17 cellular contexts compared by ENCODE assay signal in genomic region chr7:1986366-1987083, GRCh38.
A peak's percentile ranks its signal among the peaks of the same experiment; 100 is the strongest.
DNase-seq lines count a peak whose midpoint lies in the region; ATAC-seq and TF ChIP-seq lines count a peak whose summit lies in the region.
"Had no signal": no experiment of that assay in that cellular context is flagged by ENCODE, and none has a peak within 500 bp of the region (broad histone marks: within the 10 kb centered on the region; RNA-seq: fewer than 3 reads in every experiment).

No MANE protein-coding gene starts in this region.

- H3K9me3 ChIP-seq in DND-41 (ENCODE audit: insufficient read depth, low read length, severe bottlenecking): no peaks in the 10 kb centered on the region
- H3K9me3 ChIP-seq: Caco-2, prostate gland, upper lobe of right lung had no signal

- peaks cover 6% of the 10 kb centered on the region for H3K36me3 Mint-ChIP-seq in activated T-helper 17 cell treated with anti-CD3 and anti-CD28 coated beads, Interleukin-2, amount 50 U/mL, for 72 hours (ENCODE audit: low read depth)
- H3K36me3 Mint-ChIP-seq in natural killer cell: no peaks in the 10 kb centered on the region

- no peak for DNase-seq in activated CD4-positive, CD25-positive, alpha-beta regulatory T cell treated with anti-CD3 and anti-CD28 coated beads, Interleukin-2, amount 50 U/mL, for 72 hours
- DNase-seq in DND-41 (peak; percentile 73), natural killer cell (no peak), NCI-H146 treated with DMSO at 0.1 percent for 48 hours (lab: John Stamatoyannopoulos, UW; ENCODE audit: unreplicated experiment) (no peak), LoVo (ENCODE audit: low spot score) (no peak), T-helper 9 cell (no peak)
- DNase-seq: 8988T, activated B cell treated with CpG ODN at 0.5 μM for 24 hours, Caco-2, kidney glomerular epithelial cell, NCI-H187, NCI-H510A treated with DMSO at 0.1 percent for 48 hours, SW 1271, upper lobe of right lung had no signal

- H3K36me3 ChIP-seq in DND-41 (ENCODE audit: insufficient read depth, low read length): peaks cover 20% of the 10 kb centered on the region
- H3K36me3 ChIP-seq: prostate gland, upper lobe of right lung had no signal

- no peak overlapping the region for H2AFZ ChIP-seq in DND-41 (ENCODE audit: low read depth, low read length)

- no peaks in the 10 kb centered on the region for H3K27me3 Mint-ChIP-seq in activated T-helper 17 cell treated with anti-CD3 and anti-CD28 coated beads, Interleukin-2, amount 50 U/mL, for 72 hours
- no peaks in the 10 kb centered on the region for H3K27me3 Mint-ChIP-seq in natural killer cell (ENCODE audit: low read depth in 2 of 2)
- H3K27me3 Mint-ChIP-seq: activated B cell treated with CpG ODN at 0.5 μM for 24 hours had no signal

- no peaks in the 10 kb centered on the region for H3K9me3 Mint-ChIP-seq in activated T-helper 17 cell treated with anti-CD3 and anti-CD28 coated beads, Interleukin-2, amount 50 U/mL, for 72 hours
- no peaks in the 10 kb centered on the region for H3K9me3 Mint-ChIP-seq in natural killer cell
- H3K9me3 Mint-ChIP-seq: activated B cell treated with CpG ODN at 0.5 μM for 24 hours had no signal

- H3K4me3 ChIP-seq in DND-41 (ENCODE audit: low read depth in 1 of 2, low read length in 2 of 2): no peak overlapping the region; a peak in 1 of 4 replicates
- H3K4me3 ChIP-seq: prostate gland, upper lobe of right lung had no signal

- peaks cover 4% of the 10 kb centered on the region for H3K4me1 Mint-ChIP-seq in activated T-helper 17 cell treated with anti-CD3 and anti-CD28 coated beads, Interleukin-2, amount 50 U/mL, for 72 hours
- peaks cover 34 to 41% of the 10 kb centered on the region in 2 donors for H3K4me1 Mint-ChIP-seq in natural killer cell

- H3K4me1 ChIP-seq in DND-41 (ENCODE audit: insufficient read depth, low read length): peaks cover 29% of the 10 kb centered on the region
- H3K4me1 ChIP-seq: Caco-2, prostate gland, upper lobe of right lung had no signal

- intact Hi-C loops in natural killer cell (cut with micrococcal nuclease): no loop called here

- no peaks in the 10 kb centered on the region for H3K79me2 ChIP-seq in DND-41 (ENCODE audit: insufficient read depth, low read length)

- H3K9ac ChIP-seq in DND-41 (ENCODE audit: low read depth, low read length): peak overlapping the region; percentile 40

- no peaks in the 10 kb centered on the region for H3K27me3 ChIP-seq in DND-41 (ENCODE audit: insufficient read depth, low read length, poor library complexity)
- H3K27me3 ChIP-seq: upper lobe of right lung had no signal

- peak overlapping the region; percentile 78 for H3K27ac ChIP-seq in DND-41 (ENCODE audit: low read length)
- H3K27ac ChIP-seq: prostate gland, upper lobe of right lung had no signal

- ATAC-seq in activated CD4-positive, CD25-positive, alpha-beta regulatory T cell treated with anti-CD3 and anti-CD28 coated beads, Interleukin-2, amount 50 U/mL, for 24 hours: peak; percentile 70 to 77
- ATAC-seq in DND-41 (ENCODE audit: insufficient read depth, low read depth) (peak; percentile 90), natural killer cell (peak; percentile 69 to 85 (median 82))
- peak; percentile 18 for ATAC-seq in activated T-helper 17 cell treated with anti-CD3 and anti-CD28 coated beads, Interleukin-2, amount 50 U/mL, for 72 hours (replicated peaks)

- TF ChIP-seq CTCF in DND-41 (IDR thresholded peaks at IDR 0.05; ENCODE audit: borderline replicate concordance, extremely low read depth, low read length, poor library complexity, severe bottlenecking): no peak
- no peak for TF ChIP-seq CTCF in natural killer cell (IDR thresholded peaks at IDR 0.05)

- H3K4me3 Mint-ChIP-seq in activated T-helper 17 cell treated with anti-CD3 and anti-CD28 coated beads, Interleukin-2, amount 50 U/mL, for 72 hours: peak overlapping the region; percentile 5
- H3K4me3 Mint-ChIP-seq in natural killer cell: peak overlapping the region; percentile 83
- H3K4me3 Mint-ChIP-seq: activated B cell treated with CpG ODN at 0.5 μM for 24 hours had no signal

- H4K20me1 ChIP-seq in DND-41 (ENCODE audit: insufficient read depth, low read length): peaks cover 8% of the 10 kb centered on the region

- H3K4me2 ChIP-seq in DND-41 (ENCODE audit: insufficient read depth, low read length): peak overlapping the region; percentile 24; the same call in 1 of the 2 replicates

- peak overlapping the region; percentile 69 for H3K27ac Mint-ChIP-seq in activated T-helper 17 cell treated with anti-CD3 and anti-CD28 coated beads, Interleukin-2, amount 50 U/mL, for 72 hours
- H3K27ac Mint-ChIP-seq in natural killer cell: peak overlapping the region; percentile 85 to 91
- H3K27ac Mint-ChIP-seq: activated B cell treated with CpG ODN at 0.5 μM for 24 hours had no signal

Comparison
In these comparisons a context has a peak if more than half of its experiments do, and no peak if none do; other contexts are left out.
1. ATAC-seq: peak in every context shown above with its lines; median percentile 90 in DND-41; 82 in natural killer cell; 74 in activated CD4-positive, CD25-positive, alpha-beta regulatory T cell treated with anti-CD3 and anti-CD28 coated beads, Interleukin-2, amount 50 U/mL, for 24 hours; 18 in activated T-helper 17 cell treated with anti-CD3 and anti-CD28 coated beads, Interleukin-2, amount 50 U/mL, for 72 hours.